29 cellular contexts compared by ENCODE assay signal in the genomic region with DNA sequence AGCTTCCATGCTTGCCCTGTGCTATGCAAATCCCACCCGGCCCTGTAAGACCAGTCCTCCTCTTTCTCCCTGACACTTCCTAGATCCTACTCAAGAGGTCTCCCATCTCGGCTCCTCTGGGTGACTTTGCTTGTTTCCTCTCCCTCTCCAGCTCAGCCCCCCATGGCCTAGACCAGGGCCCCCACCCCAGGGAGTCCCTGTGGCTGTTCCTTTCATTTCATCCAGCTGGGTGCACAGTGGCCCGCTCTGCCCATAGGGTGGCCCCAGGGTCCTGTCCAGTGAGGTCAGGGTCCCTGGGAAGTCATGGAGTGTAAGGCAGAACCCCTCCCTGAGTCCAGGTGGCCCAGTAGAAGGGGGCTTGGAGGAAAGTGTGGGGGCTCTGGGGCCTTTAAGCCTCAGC. TPM values are rescaled to one million over a fixed set of nuclear protein-coding genes. Genes with fewer than 3 reads are reported as not detected.
DNase-seq lines count a peak whose midpoint lies in the region; ATAC-seq and TF ChIP-seq lines count a peak whose summit lies in the region.
"Had no signal": no experiment of that assay in that cellular context is flagged by ENCODE, and none has a peak within 500 bp of the region (broad histone marks: within the 10 kb centered on the region; RNA-seq: fewer than 3 reads in every experiment).

No MANE protein-coding gene starts in this region.

- H4K20me1 ChIP-seq in GM23338 (replicated peaks; ENCODE audit: insufficient read depth): no peaks in the 10 kb centered on the region

- POLR2A ChIA-PET in activated naive CD8-positive, alpha-beta T cell treated with anti-CD3 and anti-CD28 coated beads, Interleukin-2, amount 10 ng/mL, durations not matched to agents 7 days and 5 days (lab: Charles Lee): no interaction called here

- no peak overlapping the region for H3K27ac Mint-ChIP-seq in activated naive CD8-positive, alpha-beta T cell treated with anti-CD3 and anti-CD28 coated beads, Interleukin-2, amount 10 ng/mL, durations not matched to agents 7 days and 5 days
- no peak overlapping the region for H3K27ac Mint-ChIP-seq in activated naive CD8-positive, alpha-beta T cell treated with anti-CD3 and anti-CD28 coated beads for 36 hours
- no peak overlapping the region for H3K27ac Mint-ChIP-seq in GM23338
- H3K27ac Mint-ChIP-seq: CD8-positive, alpha-beta T cell had no signal

- no peak for ATAC-seq in activated naive CD8-positive, alpha-beta T cell treated with anti-CD3 and anti-CD28 coated beads, Interleukin-2, amount 10 ng/mL, durations not matched to agents 7 days and 5 days (ENCODE audit: low read depth)
- ATAC-seq in GM23338 (no peak), sciatic nerve (no peak), HG02870 (IDR thresholded peaks at IDR 0.05; ENCODE audit: unreplicated experiment) (no peak), Right ventricle myocardium superior (ENCODE audit: poor library complexity) (no peak)
- ATAC-seq: CD8-positive, alpha-beta T cell; GM12878 had no signal

- intact Hi-C loops in sciatic nerve (cut with DNase I): no loop called here
- intact Hi-C loops in Right ventricle myocardium superior (cut with DNase I): no loop called here

- no peak for TF ChIP-seq CTCF in GM23338 (conservative IDR thresholded peaks at IDR 0.05; ENCODE audit: low read depth in 2 of 2)

- H3K4me1 Mint-ChIP-seq in activated naive CD8-positive, alpha-beta T cell treated with anti-CD3 and anti-CD28 coated beads, Interleukin-2, amount 10 ng/mL, durations not matched to agents 7 days and 5 days: no peaks in the 10 kb centered on the region
- H3K4me1 Mint-ChIP-seq in activated naive CD8-positive, alpha-beta T cell treated with anti-CD3 and anti-CD28 coated beads for 36 hours: no peaks in the 10 kb centered on the region
- H3K4me1 Mint-ChIP-seq in GM23338: peaks cover 23% of the 10 kb centered on the region

- H3K27ac ChIP-seq in GM23338 (ENCODE audit: low read depth): no peak overlapping the region
- H3K27ac ChIP-seq: A549, KMS-11 had no signal

- peak; percentile 14 for DNase-seq in activated naive CD8-positive, alpha-beta T cell treated with anti-CD3 and anti-CD28 coated beads, Interleukin-2, amount 10 ng/mL, durations not matched to agents 7 days and 5 days
- no peak for DNase-seq in activated naive CD8-positive, alpha-beta T cell treated with anti-CD3 and anti-CD28 coated beads for 36 hours
- DNase-seq in GM23338 (ENCODE audit: low spot score) (no peak), iPS-NIHi11 (ENCODE audit: low spot score) (peak; percentile 9), sciatic nerve (ENCODE audit: low spot score) (peak; percentile 36), Right ventricle myocardium superior (no peak)
- no peak for DNase-seq in stimulated activated CD4-positive, alpha-beta T cell treated with anti-CD3 and anti-CD28 coated beads, Interleukin-4, amount 100 ng/mL, for 4 hours
- DNase-seq: C1 segment of cervical spinal cord; CD8-positive, alpha-beta T cell; DMS 273 treated with DMSO at 0.1 percent for 48 hours; DMS79; EL; GDM1; IMR-90; MM.1S; NCI-H1417; NCI-H1694; NCI-H2029 treated with DMSO at 0.1 percent for 48 hours; NCI-H526 treated with DMSO at 0.1 percent for 48 hours; RPMI8226; SHP77 treated with DMSO at 0.1 percent for 48 hours; SW 1271 had no signal

- H3K4me2 ChIP-seq in GM23338: peak overlapping the region; percentile 73
- H3K4me2 ChIP-seq: A549, KMS-11 had no signal

- no peaks in the 10 kb centered on the region for H3K36me3 ChIP-seq in GM23338 (ENCODE audit: insufficient read depth)

- no peaks in the 10 kb centered on the region for H3F3A ChIP-seq in GM23338 (replicated peaks; ENCODE audit: low read depth)

- H3K4me3 Mint-ChIP-seq in activated naive CD8-positive, alpha-beta T cell treated with anti-CD3 and anti-CD28 coated beads, Interleukin-2, amount 10 ng/mL, durations not matched to agents 7 days and 5 days: no peak overlapping the region
- no peak overlapping the region for H3K4me3 Mint-ChIP-seq in activated naive CD8-positive, alpha-beta T cell treated with anti-CD3 and anti-CD28 coated beads for 36 hours
- no peak overlapping the region for H3K4me3 Mint-ChIP-seq in GM23338
- H3K4me3 Mint-ChIP-seq: CD8-positive, alpha-beta T cell had no signal

- H2AFZ ChIP-seq in GM23338: no peak overlapping the region

- H3K4me3 ChIP-seq in GM23338: no peak overlapping the region
- H3K4me3 ChIP-seq: A549, GM12878 had no signal

- H3K79me2 ChIP-seq in GM23338 (replicated peaks; ENCODE audit: insufficient read depth): no peaks in the 10 kb centered on the region

- peaks cover 17% of the 10 kb centered on the region; the same call in 1 of the 2 replicates for H3K9me2 ChIP-seq in GM23338 (ENCODE audit: insufficient read depth)

- peaks cover 25% of the 10 kb centered on the region for H3K4me1 ChIP-seq in GM23338 (ENCODE audit: insufficient read depth)
- H3K4me1 ChIP-seq: A549, Caco-2 had no signal

- H3K27me3 Mint-ChIP-seq in activated naive CD8-positive, alpha-beta T cell treated with anti-CD3 and anti-CD28 coated beads, Interleukin-2, amount 10 ng/mL, durations not matched to agents 7 days and 5 days: peaks cover 7% of the 10 kb centered on the region
- peaks cover 26% of the 10 kb centered on the region for H3K27me3 Mint-ChIP-seq in activated naive CD8-positive, alpha-beta T cell treated with anti-CD3 and anti-CD28 coated beads for 36 hours
- peaks cover 16% of the 10 kb centered on the region for H3K27me3 Mint-ChIP-seq in GM23338 (ENCODE audit: insufficient read depth, low read depth, poor library complexity)

- peaks cover 3% of the 10 kb centered on the region for H3K36me3 Mint-ChIP-seq in activated naive CD8-positive, alpha-beta T cell treated with anti-CD3 and anti-CD28 coated beads, Interleukin-2, amount 10 ng/mL, durations not matched to agents 7 days and 5 days
- H3K36me3 Mint-ChIP-seq in activated naive CD8-positive, alpha-beta T cell treated with anti-CD3 and anti-CD28 coated beads for 36 hours: no peaks in the 10 kb centered on the region
- H3K36me3 Mint-ChIP-seq in GM23338 (ENCODE audit: low read depth): peaks cover 7% of the 10 kb centered on the region
- H3K36me3 Mint-ChIP-seq: CD8-positive, alpha-beta T cell had no signal

- H3K9me3 Mint-ChIP-seq in activated naive CD8-positive, alpha-beta T cell treated with anti-CD3 and anti-CD28 coated beads, Interleukin-2, amount 10 ng/mL, durations not matched to agents 7 days and 5 days: peaks cover 11% of the 10 kb centered on the region
- H3K9me3 Mint-ChIP-seq in activated naive CD8-positive, alpha-beta T cell treated with anti-CD3 and anti-CD28 coated beads for 36 hours: peaks cover 7% of the 10 kb centered on the region
- peaks cover 15% of the 10 kb centered on the region for H3K9me3 Mint-ChIP-seq in GM23338

- H3K27me3 ChIP-seq in GM23338 (ENCODE audit: insufficient read depth): no peaks in the 10 kb centered on the region

TF ChIP-seq in GM23338, 12 proteins besides CTCF, POLR2A, EP300 and RAD21:
- TF ChIP-seq STAT1 (IDR thresholded peaks at IDR 0.05; ENCODE audit: unreplicated experiment) (no peak), ZNF114 (CRISPR knock-in tag; IDR thresholded peaks at IDR 0.05) (no peak), POLR2AphosphoS5 (IDR thresholded peaks at IDR 0.05; ENCODE audit: low read depth) (no peak), NANOG (IDR thresholded peaks at IDR 0.05; ENCODE audit: borderline replicate concordance) (no peak), EZH2phosphoT487 (IDR thresholded peaks at IDR 0.05; ENCODE audit: unreplicated experiment) (no peak)
- TF ChIP-seq, protein P1, sequence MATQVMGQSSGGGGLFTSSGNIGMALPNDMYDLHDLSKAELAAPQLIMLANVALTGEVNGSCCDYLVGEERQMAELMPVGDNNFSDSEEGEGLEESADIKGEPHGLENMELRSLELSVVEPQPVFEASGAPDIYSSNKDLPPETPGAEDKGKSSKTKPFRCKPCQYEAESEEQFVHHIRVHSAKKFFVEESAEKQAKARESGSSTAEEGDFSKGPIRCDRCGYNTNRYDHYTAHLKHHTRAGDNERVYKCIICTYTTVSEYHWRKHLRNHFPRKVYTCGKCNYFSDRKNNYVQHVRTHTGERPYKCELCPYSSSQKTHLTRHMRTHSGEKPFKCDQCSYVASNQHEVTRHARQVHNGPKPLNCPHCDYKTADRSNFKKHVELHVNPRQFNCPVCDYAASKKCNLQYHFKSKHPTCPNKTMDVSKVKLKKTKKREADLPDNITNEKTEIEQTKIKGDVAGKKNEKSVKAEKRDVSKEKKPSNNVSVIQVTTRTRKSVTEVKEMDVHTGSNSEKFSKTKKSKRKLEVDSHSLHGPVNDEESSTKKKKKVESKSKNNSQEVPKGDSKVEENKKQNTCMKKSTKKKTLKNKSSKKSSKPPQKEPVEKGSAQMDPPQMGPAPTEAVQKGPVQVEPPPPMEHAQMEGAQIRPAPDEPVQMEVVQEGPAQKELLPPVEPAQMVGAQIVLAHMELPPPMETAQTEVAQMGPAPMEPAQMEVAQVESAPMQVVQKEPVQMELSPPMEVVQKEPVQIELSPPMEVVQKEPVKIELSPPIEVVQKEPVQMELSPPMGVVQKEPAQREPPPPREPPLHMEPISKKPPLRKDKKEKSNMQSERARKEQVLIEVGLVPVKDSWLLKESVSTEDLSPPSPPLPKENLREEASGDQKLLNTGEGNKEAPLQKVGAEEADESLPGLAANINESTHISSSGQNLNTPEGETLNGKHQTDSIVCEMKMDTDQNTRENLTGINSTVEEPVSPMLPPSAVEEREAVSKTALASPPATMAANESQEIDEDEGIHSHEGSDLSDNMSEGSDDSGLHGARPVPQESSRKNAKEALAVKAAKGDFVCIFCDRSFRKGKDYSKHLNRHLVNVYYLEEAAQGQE (IDR thresholded peaks at IDR 0.05; ENCODE audit: unreplicated experiment): no peak

RNA-seq across cellular contexts. Expression of a gene that starts 52.3 kb away (rescaled TPM):
- not detected for total RNA-seq in activated naive CD8-positive, alpha-beta T cell treated with anti-CD3 and anti-CD28 coated beads, Interleukin-2, amount 10 ng/mL, durations not matched to agents 7 days and 5 days
- total RNA-seq in activated naive CD8-positive, alpha-beta T cell treated with anti-CD3 and anti-CD28 coated beads for 36 hours: not detected
- not detected in 2 replicates for total RNA-seq in GM23338 (2014; rRNA removed; shearing (Covaris generic))
- polyA plus RNA-seq in GM23338 (2016; fragmentation: Nextera tagmentation; extraction: Ambion mirVana): not detected in 2 replicates
- total RNA-seq in sciatic nerve (not detected), Right ventricle myocardium superior (not detected)
- total RNA-seq: Caco-2; CD8-positive, alpha-beta T cell; GM12878; H4; IMR-90; NCI-H460 had no signal
- polyA plus RNA-seq: A549, GM12878, IMR-90 had no signal

Comparison
In these comparisons a context has a peak if more than half of its experiments do, and no peak if none do; other contexts are left out.
1. DNase-seq: peak in activated naive CD8-positive, alpha-beta T cell treated with anti-CD3 and anti-CD28 coated beads, Interleukin-2, amount 10 ng/mL, durations not matched to agents 7 days and 5 days (single experiment), iPS-NIHi11 (single experiment) and sciatic nerve (single experiment); none in activated naive CD8-positive, alpha-beta T cell treated with anti-CD3 and anti-CD28 coated beads for 36 hours (single experiment), GM23338 (single experiment), stimulated activated CD4-positive, alpha-beta T cell treated with anti-CD3 and anti-CD28 coated beads, Interleukin-4, amount 100 ng/mL, for 4 hours (0 of 2) and Right ventricle myocardium superior (single experiment).